Comparison of ENCODE assay signal across 17 cellular contexts in the genomic region with DNA sequence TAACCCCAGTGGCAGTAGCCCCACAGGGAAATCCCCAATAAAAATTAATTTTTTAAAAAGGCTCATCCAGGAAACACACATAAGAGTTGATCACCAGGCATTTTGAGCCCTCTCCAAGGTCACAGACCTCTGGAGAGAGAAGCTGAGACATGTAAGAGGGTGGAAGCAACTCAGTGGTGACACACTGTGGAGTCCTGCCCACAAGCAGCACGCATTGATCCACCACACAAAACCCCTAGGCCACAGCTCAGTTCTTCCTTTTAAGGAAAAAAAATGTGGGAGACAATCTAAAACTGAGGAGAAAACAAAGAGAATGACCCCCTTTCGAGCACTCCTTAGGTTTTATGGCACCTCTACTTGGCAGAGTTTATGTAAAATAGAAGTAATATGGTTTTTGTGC.
A peak's percentile ranks its signal among the peaks of the same experiment; 100 is the strongest.
DNase-seq lines count a peak whose midpoint lies in the region; FAIRE-seq and TF ChIP-seq lines count a peak whose summit lies in the region.
"Had no signal": no experiment of that assay in that cellular context is flagged by ENCODE, and none has a peak within 500 bp of the region (broad histone marks: within the 10 kb centered on the region; RNA-seq: fewer than 3 reads in every experiment).

No MANE protein-coding gene starts in this region.

- H3K9me3 Mint-ChIP-seq in endodermal cell = peaks cover 48% of the 10 kb centered on the region

- peak; percentile 50 for TF ChIP-seq CTCF in endodermal cell (conservative IDR thresholded peaks at IDR 0.05)

- H3K9ac ChIP-seq in HUES64 (ENCODE audit: low read depth, low read length) (peak overlapping the region; percentile 87), endodermal cell (ENCODE audit: extremely low read depth, low read length, poor library complexity, severe bottlenecking) (no peak overlapping the region), iPS-20b (ENCODE audit: low read depth, low read length) (peak overlapping the region; percentile 85)

- no peaks in the 10 kb centered on the region for H3K27me3 Mint-ChIP-seq in endodermal cell (ENCODE audit: insufficient read depth)
- H3K27me3 Mint-ChIP-seq: activated CD4-positive, alpha-beta memory T cell treated with anti-CD3 and anti-CD28 coated beads for 36 hours had no signal

- in situ Hi-C loops in KBM-7 (cut with MboI; ENCODE audit: low pct_unique_long_range_greater_than_20kb, low sequenced_read_pairs) = no loop called here

- peaks cover 52% of the 10 kb centered on the region for H3K36me3 Mint-ChIP-seq in endodermal cell (ENCODE audit: low read depth)

- peaks cover 42% of the 10 kb centered on the region for H3K4me1 ChIP-seq in HUES64 (ENCODE audit: insufficient read depth, low read length)
- peaks cover 5% of the 10 kb centered on the region for H3K4me1 ChIP-seq in endodermal cell (ENCODE audit: control insufficient read depth, insufficient read depth, low read length)
- peaks cover 19% of the 10 kb centered on the region; the same call in 1 of the 2 replicates for H3K4me1 ChIP-seq in iPS-20b (ENCODE audit: insufficient read depth, low read length)

- H3K27me3 ChIP-seq in HUES64 (ENCODE audit: insufficient read depth, low read length) = no peaks in the 10 kb centered on the region
- H3K27me3 ChIP-seq in endodermal cell (ENCODE audit: control insufficient read depth, insufficient read depth, low read length, poor library complexity, severe bottlenecking) = no peaks in the 10 kb centered on the region
- H3K27me3 ChIP-seq in iPS-20b (ENCODE audit: insufficient read depth, low read length) = no peaks in the 10 kb centered on the region
- H3K27me3 ChIP-seq: ovary had no signal

- H3K4me1 Mint-ChIP-seq in endodermal cell = peaks cover 63% of the 10 kb centered on the region
- H3K4me1 Mint-ChIP-seq: brain had no signal

- H3K4me3 Mint-ChIP-seq in endodermal cell = peak overlapping the region; percentile 61
- H3K4me3 Mint-ChIP-seq: activated CD4-positive, alpha-beta memory T cell treated with anti-CD3 and anti-CD28 coated beads for 36 hours; activated T-cell treated with anti-CD3 and anti-CD28 coated beads, Interleukin-2, amount 50 U/mL, for 24 hours; brain had no signal

- H3K4me3 ChIP-seq in HUES64 (ENCODE audit: low read length) (peak overlapping the region; percentile 53), endodermal cell (ENCODE audit: low read length) (peak overlapping the region; percentile 53), iPS-20b (ENCODE audit: low read length) (peak overlapping the region; percentile 69)
- H3K4me3 ChIP-seq: ovary had no signal

- H3K27ac ChIP-seq in HUES64 (ENCODE audit: low read depth, low read length) (peak overlapping the region; percentile 98), endodermal cell (ENCODE audit: low read depth, low read length) (no peak overlapping the region), iPS-20b (ENCODE audit: low read length) (peak overlapping the region; percentile 54)
- H3K27ac ChIP-seq: ovary had no signal

- peak overlapping the region; percentile 98 for H3K27ac Mint-ChIP-seq in endodermal cell
- H3K27ac Mint-ChIP-seq: activated CD4-positive, alpha-beta memory T cell treated with anti-CD3 and anti-CD28 coated beads for 36 hours; activated T-cell treated with anti-CD3 and anti-CD28 coated beads, Interleukin-2, amount 50 U/mL, for 24 hours; brain had no signal

- DNase-seq in AG20443 (ENCODE audit: low spot score) = peak; percentile 14
- peak; percentile 75 for DNase-seq in endodermal cell
- no peak for DNase-seq in NCI-H2196 (lab: John Stamatoyannopoulos, UW; ENCODE audit: unreplicated experiment)
- no peak for DNase-seq in amniotic stem cell (lab: John Stamatoyannopoulos, UW)
- DNase-seq in GM19239 (ENCODE audit: insufficient read length, low spot score) = no peak
- DNase-seq in KBM-7 = no peak
- DNase-seq: activated CD4-positive, alpha-beta memory T cell treated with anti-CD3 and anti-CD28 coated beads for 36 hours; activated naive CD4-positive, alpha-beta T cell treated with anti-CD3 and anti-CD28 coated beads, Interleukin-2, amount 50 U/mL, for 16 hours; activated T-cell treated with anti-CD3 and anti-CD28 coated beads, Interleukin-2, amount 50 U/mL, for 24 hours; NCI-H1092 treated with DMSO at 0.1 percent for 48 hours; NCI-H82; ovary; stimulated activated CD4-positive, alpha-beta T cell treated with anti-CD3 and anti-CD28 coated beads, Interleukin-2, amount 100 ng/mL, for 48 hours; SW 1271 had no signal

- H3K9me3 ChIP-seq in HUES64 (ENCODE audit: insufficient read depth, low read depth, low read length) = peaks cover 11% of the 10 kb centered on the region; the same call in 1 of the 2 replicates
- H3K9me3 ChIP-seq in endodermal cell (ENCODE audit: control insufficient read depth, low read length) = peaks cover 26% of the 10 kb centered on the region
- peaks cover 15% of the 10 kb centered on the region; the same call in 1 of the 2 replicates for H3K9me3 ChIP-seq in iPS-20b (ENCODE audit: insufficient read depth, low read depth, low read length)
- H3K9me3 ChIP-seq: ovary had no signal

- 43% methylated on average over 1 of the region's 2 CpGs for WGBS in HUES64
- WGBS in endodermal cell (ENCODE audit: insufficient coverage in 1 of 2, insufficient read length in 1 of 2), 2 experiments = no CpG with 5 or more reads among the region's 2 CpGs

- H3K36me3 ChIP-seq in HUES64 (ENCODE audit: insufficient read depth, low read length) = peaks cover 16% of the 10 kb centered on the region
- H3K36me3 ChIP-seq in endodermal cell (ENCODE audit: control insufficient read depth, insufficient read depth, low read length) = no peaks in the 10 kb centered on the region
- peaks cover 22% of the 10 kb centered on the region for H3K36me3 ChIP-seq in iPS-20b (ENCODE audit: insufficient read depth, low read depth, low read length)
- H3K36me3 ChIP-seq: ovary had no signal

- FAIRE-seq in GM19239 (lab: Jason Lieb, UNC) = no peak

Comparison
In these comparisons a context has a peak if more than half of its experiments do, and no peak if none do; other contexts are left out.
1. DNase-seq: peak in AG20443 (single experiment) and endodermal cell (single experiment); none in NCI-H2196 (single experiment), amniotic stem cell (single experiment), GM19239 (single experiment) and KBM-7 (single experiment).
2. Peak in every context shown above with its lines, with median percentiles within 50 percentile points of each other: H3K4me3 ChIP-seq.